Comparison of ENCODE assay signal across 10 cellular contexts in genomic region chrX:65671966-65672365, GRCh38. TPM values are rescaled to one million over a fixed set of nuclear protein-coding genes. Genes with fewer than 3 reads are reported as not detected.
DNase-seq lines count a peak whose midpoint lies in the region; ATAC-seq lines count a peak whose summit lies in the region.
"Had no signal": no experiment of that assay in that cellular context is flagged by ENCODE, and none has a peak within 500 bp of the region (broad histone marks: within the 10 kb centered on the region; RNA-seq: fewer than 3 reads in every experiment).

No MANE protein-coding gene starts in this region.

- peak overlapping the region; percentile 86 for H3K27ac ChIP-seq in GM23248
- H3K27ac ChIP-seq in SK-N-MC, result 0 out of 2 replicates have a peak overlapping the region, but pooled peaks have one; percentile 42

- peaks cover 94% of the 10 kb centered on the region for H3K79me2 ChIP-seq in GM23248 (ENCODE audit: insufficient read depth)

- no peaks in the 10 kb centered on the region for H3K27me3 ChIP-seq in GM23248 (replicated peaks; ENCODE audit: insufficient read depth)

- WGBS in GM23248 (ENCODE audit: low coverage in 1 of 2, low lambda C conversion rate in 2 of 2, missing lambda C conversion rate in 2 of 2), 2 experiments, result 0 to 25% methylated on average over 1 of the region's 1 CpG

- H4K20me1 ChIP-seq in GM23248 (ENCODE audit: insufficient read depth), result 0 out of 2 replicates have a peak, but pooled peaks cover 5% of the 10 kb centered on the region

- H3K9me3 ChIP-seq in GM23248 (ENCODE audit: low read depth) (no peaks in the 10 kb centered on the region), SK-N-MC (ENCODE audit: low read depth, low read length) (no peaks in the 10 kb centered on the region)

- H3K27ac Mint-ChIP-seq in stimulated activated effector memory CD8-positive, alpha-beta T cell treated with anti-CD3 and anti-CD28 coated beads, Interleukin-12 subunit alpha, Interleukin-12 subunit beta, amount 100 ng/mL, for 72 hours, result peak overlapping the region; percentile 99

- peaks cover 56% of the 10 kb centered on the region for H3K4me1 Mint-ChIP-seq in stimulated activated effector memory CD8-positive, alpha-beta T cell treated with anti-CD3 and anti-CD28 coated beads, Interleukin-12 subunit alpha, Interleukin-12 subunit beta, amount 100 ng/mL, for 72 hours

- H3K36me3 ChIP-seq in GM23248 (ENCODE audit: low read depth), result no peaks in the 10 kb centered on the region
- peaks cover 7% of the 10 kb centered on the region; the same call in 1 of the 2 replicates for H3K36me3 ChIP-seq in SK-N-MC (ENCODE audit: insufficient read depth, low read length)

- no peak overlapping the region for H2AFZ ChIP-seq in GM23248

- peaks cover 64% of the 10 kb centered on the region for H3K4me1 ChIP-seq in GM23248 (ENCODE audit: insufficient read depth)

- no peak for ATAC-seq in stimulated activated effector memory CD8-positive, alpha-beta T cell treated with anti-CD3 and anti-CD28 coated beads, Interleukin-12 subunit alpha, Interleukin-12 subunit beta, amount 100 ng/mL, for 72 hours

- H3K4me3 ChIP-seq in GM23248, result peak overlapping the region; percentile 59
- H3K4me3 ChIP-seq in SK-N-MC, result peak overlapping the region; percentile 45

- no peaks in the 10 kb centered on the region for H3K9me2 ChIP-seq in GM23248 (ENCODE audit: insufficient read depth)

- H3K4me3 Mint-ChIP-seq in stimulated activated effector memory CD8-positive, alpha-beta T cell treated with anti-CD3 and anti-CD28 coated beads, Interleukin-12 subunit alpha, Interleukin-12 subunit beta, amount 100 ng/mL, for 72 hours, result peak overlapping the region; percentile 95

- peaks cover 96% of the 10 kb centered on the region for H3K36me3 Mint-ChIP-seq in stimulated activated effector memory CD8-positive, alpha-beta T cell treated with anti-CD3 and anti-CD28 coated beads, Interleukin-12 subunit alpha, Interleukin-12 subunit beta, amount 100 ng/mL, for 72 hours

- DNase-seq in GM23248 (no peak), SK-N-MC (ENCODE audit: low read depth, low spot score) (no peak), fibroblast of gingiva (ENCODE audit: low read depth) (peak; percentile 38), NCI-H82 treated with DMSO at 0.1 percent for 48 hours (lab: John Stamatoyannopoulos, UW; ENCODE audit: unreplicated experiment) (no peak), KBM-7 (no peak), AG08395 (ENCODE audit: low spot score) (no peak)
- DNase-seq in stimulated activated effector memory CD8-positive, alpha-beta T cell treated with anti-CD3 and anti-CD28 coated beads, Interleukin-12 subunit alpha, Interleukin-12 subunit beta, amount 100 ng/mL, for 72 hours (ENCODE audit: low spot score in 2 of 2), result no peak
- DNase-seq: activated effector memory CD4-positive, alpha-beta T cell treated with Interleukin-2 at 50 U/mL for 16 hours; glutamatergic neuron; NCI-H1930 had no signal

- peaks cover 62% of the 10 kb centered on the region for H3F3A ChIP-seq in GM23248 (ENCODE audit: insufficient read depth)

- H3K9me3 Mint-ChIP-seq in stimulated activated effector memory CD8-positive, alpha-beta T cell treated with anti-CD3 and anti-CD28 coated beads, Interleukin-12 subunit alpha, Interleukin-12 subunit beta, amount 100 ng/mL, for 72 hours, result no peaks in the 10 kb centered on the region

- H3K4me2 ChIP-seq in GM23248 (ENCODE audit: unreplicated experiment), result peak overlapping the region; percentile 77

- peak overlapping the region; percentile 47 for H3K9ac ChIP-seq in GM23248
- H3K9ac ChIP-seq in SK-N-MC (ENCODE audit: insufficient read length), result no peak overlapping the region

- in situ Hi-C loops in GM23248 (cut with MboI) (no loop called here), KBM-7 (cut with MboI; ENCODE audit: low pct_unique_long_range_greater_than_20kb, low sequenced_read_pairs) (no loop called here)

RNA-seq across cellular contexts. Expression of gene MSN, which starts 4.5 kb away (rescaled TPM):
- total RNA-seq in GM23248 (2014; rRNA removed; shearing (Covaris generic)), result 281 and 286 TPM in 2 replicates
- polyA plus RNA-seq in GM23248 (2016; fragmentation: Nextera tagmentation; extraction: Ambion mirVana), result 268 and 285 TPM in 2 replicates
